30 cellular contexts compared by ENCODE assay signal in genomic region chr3:102297259-102297658, GRCh38.
"Had no signal": no experiment of that assay in that cellular context is flagged by ENCODE, and none has a peak within 500 bp of the region (broad histone marks: within the 10 kb centered on the region; RNA-seq: fewer than 3 reads in every experiment).

No MANE protein-coding gene starts in this region.

- H3K27me3 ChIP-seq: adrenal gland, body of pancreas, gastroesophageal sphincter, hepatocyte had no signal

- H3K4me3 ChIP-seq: adrenal gland, body of pancreas, coronary artery, dorsolateral prefrontal cortex, gastroesophageal sphincter, heart right ventricle, hepatocyte had no signal

- ATAC-seq: activated CD4-positive, CD25-positive, alpha-beta regulatory T cell treated with anti-CD3 and anti-CD28 coated beads, Interleukin-2, amount 50 U/mL, for 24 hours; activated CD8-positive, alpha-beta T cell treated with anti-CD3 and anti-CD28 coated beads for 36 hours; activated naive CD8-positive, alpha-beta T cell treated with anti-CD3 and anti-CD28 coated beads, Interleukin-2, amount 50 U/mL, for 24 hours; body of pancreas; esophagus mucosa; gastroesophageal sphincter; heart right ventricle; T-helper 17 cell had no signal

- H2AFZ ChIP-seq: hepatocyte had no signal

- H3K79me2 ChIP-seq: hepatocyte had no signal

- H3K4me1 ChIP-seq: adrenal gland, body of pancreas, gastroesophageal sphincter, heart right ventricle had no signal

- H3K27ac ChIP-seq: adrenal gland, body of pancreas, coronary artery, dorsolateral prefrontal cortex, gastroesophageal sphincter, heart right ventricle, hepatocyte, WERI-Rb-1 had no signal

- H3K4me2 ChIP-seq: hepatocyte had no signal

- DNase-seq: activated B cell treated with CpG ODN at 0.5 μM for 24 hours; activated CD4-positive, alpha-beta T cell treated with anti-CD3 and anti-CD28 coated beads for 48 hours; activated CD4-positive, alpha-beta T cell treated with anti-CD3 and anti-CD28 coated beads, Interleukin-2, amount 50 U/mL, for 1 hour; activated CD4-positive, alpha-beta T cell treated with anti-CD3 and anti-CD28 coated beads, Interleukin-2, amount 50 U/mL, for 48 hours; activated CD8-positive, alpha-beta memory T cell treated with anti-CD3 and anti-CD28 coated beads for 24 hours; activated CD8-positive, alpha-beta T cell treated with anti-CD3 and anti-CD28 coated beads for 36 hours; activated effector memory CD4-positive, alpha-beta T cell treated with anti-CD3 and anti-CD28 coated beads, Interleukin-2, amount 50 U/mL, for 16 hours; activated naive CD4-positive, alpha-beta T cell treated with anti-CD3 and anti-CD28 coated beads for 36 hours; activated naive CD8-positive, alpha-beta T cell treated with anti-CD3 and anti-CD28 coated beads for 36 hours; activated naive CD8-positive, alpha-beta T cell treated with anti-CD3 and anti-CD28 coated beads, Interleukin-2, amount 50 U/mL, for 24 hours; activated T-cell treated with anti-CD3 and anti-CD28 coated beads, Interleukin-2, amount 50 U/mL, for 48 hours; adrenal gland; amygdala; aorta; body of pancreas; caudate nucleus; cerebellar nuclear complex; dorsolateral prefrontal cortex; effector memory CD4-positive, alpha-beta T cell; endodermal cell; foreskin melanocyte; heart right ventricle; T-helper 17 cell; T1000; WERI-Rb-1 had no signal

- H3K9me3 ChIP-seq: adrenal gland, body of pancreas, gastroesophageal sphincter, heart right ventricle had no signal

- H3K36me3 ChIP-seq: adrenal gland, gastroesophageal sphincter, heart right ventricle, WERI-Rb-1 had no signal
